Comparison of ENCODE assay signal across 14 cellular contexts in genomic region chr4:2714918-2715317, GRCh38. TPM values are rescaled to one million over a fixed set of nuclear protein-coding genes. Genes with fewer than 3 reads are reported as not detected.
DNase-seq lines count a peak whose midpoint lies in the region; ATAC-seq and TF ChIP-seq lines count a peak whose summit lies in the region.
"Had no signal": no experiment of that assay in that cellular context is flagged by ENCODE, and none has a peak within 500 bp of the region (broad histone marks: within the 10 kb centered on the region; RNA-seq: fewer than 3 reads in every experiment).

No MANE protein-coding gene starts in this region.

- no peak overlapping the region for H3K27ac ChIP-seq in BLaER1 treated with 17β-estradiol and CSF1 and Interleukin-3, amounts not matched to agents 10 nM and 100 nM
- H3K27ac ChIP-seq in GM23338 (ENCODE audit: low read depth) (0 out of 2 replicates have a peak overlapping the region, but pooled peaks have one; percentile 39), fibroblast of lung (ENCODE audit: insufficient read depth, low read length) (peak overlapping the region; percentile 49)
- H3K27ac ChIP-seq: C4-2B had no signal

- H3K4me1 ChIP-seq in BLaER1 treated with 17β-estradiol and CSF1 and Interleukin-3, amounts not matched to agents 10 nM and 100 nM: peaks cover 35 to 48% (median 41%) of the 10 kb centered on the region in 10 experiments
- H3K4me1 ChIP-seq in GM23338 (ENCODE audit: insufficient read depth): no peaks in the 10 kb centered on the region
- peaks cover 5% of the 10 kb centered on the region for H3K4me1 ChIP-seq in fibroblast of lung (ENCODE audit: control insufficient read depth, extremely low read depth, insufficient read depth, low read length)

- no peak overlapping the region for H2AFZ ChIP-seq in GM23338
- H2AFZ ChIP-seq in fibroblast of lung (ENCODE audit: low read length): no peak overlapping the region

- peaks cover 4% of the 10 kb centered on the region; the same call in 1 of the 2 replicates for H3K79me2 ChIP-seq in GM23338 (replicated peaks; ENCODE audit: insufficient read depth)
- H3K79me2 ChIP-seq in fibroblast of lung (ENCODE audit: control insufficient read depth, insufficient read depth, low read length): peaks cover 4% of the 10 kb centered on the region

- TF ChIP-seq CTCF in GM23338 (conservative IDR thresholded peaks at IDR 0.05; ENCODE audit: low read depth in 2 of 2) (no peak), fibroblast of lung (conservative IDR thresholded peaks at IDR 0.05 in 1 of 2, IDR thresholded peaks at IDR 0.05 in 1 of 2; ENCODE audit: low read depth in 1 of 2, low read length in 2 of 2) (no peak), neural crest cell (conservative IDR thresholded peaks at IDR 0.05) (no peak)

- no peak overlapping the region for H3K4me3 ChIP-seq in BLaER1 treated with 17β-estradiol and CSF1 and Interleukin-3, amounts not matched to agents 10 nM and 100 nM
- H3K4me3 ChIP-seq in GM23338: no peak overlapping the region
- H3K4me3 ChIP-seq in fibroblast of lung (replicated peaks in 1 of 4; ENCODE audit: control extremely low read depth in 1 of 4, insufficient read depth in 1 of 4, low read depth in 3 of 4, low read length in 4 of 4): no peak overlapping the region
- H3K4me3 ChIP-seq: vagina had no signal

- peaks cover 6% of the 10 kb centered on the region for H3K27me3 Mint-ChIP-seq in GM23338 (ENCODE audit: insufficient read depth, low read depth, poor library complexity)
- H3K27me3 Mint-ChIP-seq in neural crest cell (ENCODE audit: low read depth): no peaks in the 10 kb centered on the region
- H3K27me3 Mint-ChIP-seq: activated naive CD8-positive, alpha-beta T cell treated with anti-CD3 and anti-CD28 coated beads, Interleukin-2, amount 50 U/mL, for 24 hours had no signal

- 0 out of 2 replicates have a peak, but pooled peaks cover 3% of the 10 kb centered on the region for H3F3A ChIP-seq in GM23338 (replicated peaks; ENCODE audit: low read depth)

- H3K36me3 Mint-ChIP-seq in GM23338 (ENCODE audit: low read depth): peaks cover 38% of the 10 kb centered on the region
- peaks cover 31% of the 10 kb centered on the region for H3K36me3 Mint-ChIP-seq in neural crest cell (ENCODE audit: low read depth)

- CTCF ChIA-PET in HEK293T (lab: Yijun Ruan, JAX): no interaction called here

- ATAC-seq in GM23338 (no peak), GM19463 (IDR thresholded peaks at IDR 0.05; ENCODE audit: unreplicated experiment) (no peak)

- H3K4me1 Mint-ChIP-seq in GM23338 (0 out of 3 replicates have a peak, but pooled peaks cover 2% of the 10 kb centered on the region), neural crest cell (peaks cover 12% of the 10 kb centered on the region)

- no peak for DNase-seq in GM23338 (ENCODE audit: low spot score)
- DNase-seq in fibroblast of lung (ENCODE audit: low read depth in 2 of 2): no peak
- no peak for DNase-seq in neural crest cell (ENCODE audit: low read depth, low spot score)
- no peak for DNase-seq in HEK293T (ENCODE audit: extremely low spot score)
- no peak for DNase-seq in HuH-7 (ENCODE audit: low spot score)
- DNase-seq: activated CD8-positive, alpha-beta memory T cell treated with anti-CD3 and anti-CD28 coated beads, Interleukin-2, amount 50 U/mL, for 4 hours; activated naive CD8-positive, alpha-beta T cell treated with anti-CD3 and anti-CD28 coated beads, Interleukin-2, amount 50 U/mL, for 24 hours; NCI-H1694; NCI-H526; stimulated activated CD4-positive, alpha-beta T cell treated with anti-CD3 and anti-CD28 coated beads, Interleukin-4, amount 100 ng/mL, for 4 hours had no signal

- H3K9me3 Mint-ChIP-seq in GM23338: no peaks in the 10 kb centered on the region
- no peaks in the 10 kb centered on the region for H3K9me3 Mint-ChIP-seq in neural crest cell
- H3K9me3 Mint-ChIP-seq: activated naive CD8-positive, alpha-beta T cell treated with anti-CD3 and anti-CD28 coated beads, Interleukin-2, amount 50 U/mL, for 24 hours had no signal

- H4K20me1 ChIP-seq in BLaER1 treated with 17β-estradiol and CSF1 and Interleukin-3, amounts not matched to agents 10 nM and 100 nM: peaks cover 0 to 49% (median 30%) of the 10 kb centered on the region in 11 experiments; a peak in 19 of 22 replicates
- H4K20me1 ChIP-seq in GM23338 (replicated peaks; ENCODE audit: insufficient read depth): peaks cover 5% of the 10 kb centered on the region; the same call in 1 of the 2 replicates
- no peaks in the 10 kb centered on the region for H4K20me1 ChIP-seq in fibroblast of lung (ENCODE audit: control insufficient read depth, extremely low read depth, insufficient read depth, low read length)

- no peaks in the 10 kb centered on the region for H3K9me2 ChIP-seq in GM23338 (ENCODE audit: insufficient read depth)

- no peak overlapping the region for H3K4me3 Mint-ChIP-seq in GM23338
- H3K4me3 Mint-ChIP-seq in neural crest cell: no peak overlapping the region

- POLR2A ChIA-PET in HEK293T (lab: Yijun Ruan, JAX): no interaction called here

- H3K36me3 ChIP-seq in BLaER1 treated with 17β-estradiol and CSF1 and Interleukin-3, amounts not matched to agents 10 nM and 100 nM: peaks cover 49 to 69% (median 62%) of the 10 kb centered on the region in 11 experiments
- H3K36me3 ChIP-seq in GM23338 (ENCODE audit: insufficient read depth) (peaks cover 7% of the 10 kb centered on the region; the same call in 1 of the 2 replicates), fibroblast of lung (ENCODE audit: control insufficient read depth, insufficient read depth, low read length) (peaks cover 1% of the 10 kb centered on the region)

- H3K27ac Mint-ChIP-seq in GM23338 (no peak overlapping the region), neural crest cell (ENCODE audit: unreplicated experiment) (peak overlapping the region; percentile 67)

- H3K9me3 ChIP-seq in BLaER1 treated with 17β-estradiol and CSF1 and Interleukin-3, amounts not matched to agents 10 nM and 100 nM (replicated peaks in 1 of 11): peaks cover 0 to 8% (median 5%) of the 10 kb centered on the region in 11 experiments; a peak in 7 of 22 replicates
- H3K9me3 ChIP-seq in fibroblast of lung (ENCODE audit: control insufficient read depth, insufficient read depth, low read depth, low read length): no peaks in the 10 kb centered on the region
- H3K9me3 ChIP-seq: vagina had no signal

- peak overlapping the region in 9 of 11 experiments; percentile 44 to 81 (median 62); a peak in 11 of 22 replicates for H3K4me2 ChIP-seq in BLaER1 treated with 17β-estradiol and CSF1 and Interleukin-3, amounts not matched to agents 10 nM and 100 nM
- H3K4me2 ChIP-seq in GM23338 (no peak overlapping the region), fibroblast of lung (ENCODE audit: extremely low read depth, insufficient read depth, low read length) (no peak overlapping the region)

- H3K9ac ChIP-seq in BLaER1 treated with 17β-estradiol and CSF1 and Interleukin-3, amounts not matched to agents 10 nM and 100 nM: no peak overlapping the region
- no peak overlapping the region for H3K9ac ChIP-seq in fibroblast of lung (ENCODE audit: insufficient read depth, low read length)

- no peaks in the 10 kb centered on the region for H3K27me3 ChIP-seq in BLaER1 treated with 17β-estradiol and CSF1 and Interleukin-3, amounts not matched to agents 10 nM and 100 nM
- H3K27me3 ChIP-seq in GM23338 (ENCODE audit: insufficient read depth): no peaks in the 10 kb centered on the region
- no peaks in the 10 kb centered on the region for H3K27me3 ChIP-seq in fibroblast of lung (ENCODE audit: control insufficient read depth, insufficient read depth, low read length)
- H3K27me3 ChIP-seq: vagina had no signal

TF ChIP-seq in HEK293T, 16 proteins besides CTCF, POLR2A, EP300 and RAD21:
- TF ChIP-seq HDGF (IDR thresholded peaks at IDR 0.05; ENCODE audit: borderline replicate concordance) (no peak), L3MBTL2 (conservative IDR thresholded peaks at IDR 0.05) (no peak), ELF4 (IDR thresholded peaks at IDR 0.05) (no peak), ZNF384 (IDR thresholded peaks at IDR 0.05) (no peak), TARDBP (IDR thresholded peaks at IDR 0.05) (no peak), SUZ12 (IDR thresholded peaks at IDR 0.05) (no peak)

RNA-seq across cellular contexts. Expression of gene TNIP2, which starts 41.2 kb away (rescaled TPM):
- total RNA-seq in GM23338 (2014; rRNA removed; shearing (Covaris generic)): 60.2 and 61.4 TPM in 2 replicates
- 33.9 and 34.8 TPM in 2 replicates for polyA plus RNA-seq in GM23338 (2016; fragmentation: Nextera tagmentation; extraction: Ambion mirVana)
- total RNA-seq in fibroblast of lung: 56.5 and 61.9 TPM in 2 replicates
- polyA plus RNA-seq in fibroblast of lung: 19.2 and 21.8 TPM in 2 replicates
- 28.2 and 34.5 TPM in 2 replicates for polyA plus RNA-seq in fibroblast of lung (2012)
- 13.7 and 18.5 TPM in 2 replicates for polyA minus RNA-seq in fibroblast of lung (ENCODE audit: low replicate concordance)
- total RNA-seq in neural crest cell: 25.1 and 26.2 TPM in 2 replicates

Comparison
In these comparisons a context has a peak if more than half of its experiments do, and no peak if none do; other contexts are left out.
1. H3K27ac ChIP-seq: peak in GM23338 (single experiment) and fibroblast of lung (single experiment); none in BLaER1 treated with 17β-estradiol and CSF1 and Interleukin-3, amounts not matched to agents 10 nM and 100 nM (0 of 11).
2. H3K4me2 ChIP-seq: peak in BLaER1 treated with 17β-estradiol and CSF1 and Interleukin-3, amounts not matched to agents 10 nM and 100 nM (9 of 11); none in GM23338 (single experiment) and fibroblast of lung (single experiment).